In the genomic region with DNA sequence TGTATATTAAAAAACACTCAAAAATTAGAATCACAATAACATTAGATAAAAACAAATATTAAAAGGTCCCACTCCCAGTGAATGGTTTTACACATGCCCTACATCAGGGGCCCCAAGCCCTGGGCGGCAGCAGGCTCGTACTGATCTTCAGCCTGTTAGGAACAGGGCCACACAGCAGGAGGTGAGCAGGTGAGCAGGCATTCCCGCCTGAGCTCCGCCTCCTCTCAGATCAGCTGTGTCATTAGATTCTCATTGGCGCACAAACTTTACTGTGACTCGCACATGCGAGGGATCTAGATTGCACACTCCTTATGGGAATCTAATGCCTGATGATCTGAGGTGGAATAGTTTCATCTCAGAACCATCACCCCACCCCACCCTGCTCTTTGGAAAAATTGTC, we compare ENCODE assay signal across 13 cellular contexts.
DNase-seq lines count a peak whose midpoint lies in the region; ATAC-seq and TF ChIP-seq lines count a peak whose summit lies in the region.
"Had no signal": no experiment of that assay in that cellular context is flagged by ENCODE, and none has a peak within 500 bp of the region (broad histone marks: within the 10 kb centered on the region; RNA-seq: fewer than 3 reads in every experiment).

No MANE protein-coding gene starts in this region.

- H3K27ac ChIP-seq in esophagus (ENCODE audit: low read depth in 2 of 2, low read length in 1 of 2) (peak overlapping the region; percentile 69 to 84), tibial nerve (peak overlapping the region in 3 of 4 donors; percentile 28 to 95 (median 83)), uterus (peak overlapping the region in 1 of 2 donors; percentile 23)

- no peak for TF ChIP-seq EP300 in tibial nerve (IDR thresholded peaks at IDR 0.05)

- no peak for ATAC-seq in activated naive CD4-positive, alpha-beta T cell treated with anti-CD3 and anti-CD28 coated beads, Interleukin-2, amount 50 U/mL, for 72 hours
- no peak for ATAC-seq in Right ventricle myocardium inferior
- ATAC-seq in HG03280 (IDR thresholded peaks at IDR 0.05; ENCODE audit: unreplicated experiment), result no peak
- ATAC-seq: T-cell had no signal

- H3K4me1 ChIP-seq in esophagus (ENCODE audit: control insufficient read depth in 2 of 2, insufficient read depth in 2 of 2, low read length in 1 of 2) (peaks cover 2 to 4% of the 10 kb centered on the region in 2 donors), tibial nerve (peaks cover 0 to 19% (median 2%) of the 10 kb centered on the region in 4 donors), uterus (peaks cover 0 to 3% of the 10 kb centered on the region in 2 donors)

- H3K9me3 Mint-ChIP-seq in activated naive CD4-positive, alpha-beta T cell treated with anti-CD3 and anti-CD28 coated beads, Interleukin-2, amount 50 U/mL, for 72 hours, result no peaks in the 10 kb centered on the region
- H3K9me3 Mint-ChIP-seq: T-cell had no signal

- peaks cover 0 to 57% of the 10 kb centered on the region in 2 donors for H3K36me3 Mint-ChIP-seq in activated naive CD4-positive, alpha-beta T cell treated with anti-CD3 and anti-CD28 coated beads, Interleukin-2, amount 50 U/mL, for 72 hours

- H3K27me3 ChIP-seq in esophagus (ENCODE audit: control insufficient read depth in 1 of 2, insufficient read depth in 2 of 2, low read length in 2 of 2) (no peaks in the 10 kb centered on the region), tibial nerve (no peaks in the 10 kb centered on the region), uterus (no peaks in the 10 kb centered on the region)

- no peak for TF ChIP-seq POLR2A in tibial nerve (IDR thresholded peaks at IDR 0.05)
- no peak for TF ChIP-seq POLR2A in uterus (IDR thresholded peaks at IDR 0.05)

- H3K27ac Mint-ChIP-seq in activated naive CD4-positive, alpha-beta T cell treated with anti-CD3 and anti-CD28 coated beads, Interleukin-2, amount 50 U/mL, for 72 hours, result peak overlapping the region; percentile 96 to 97

- H3K4me3 ChIP-seq in esophagus (ENCODE audit: low read depth in 1 of 2, low read length in 2 of 2), result no peak overlapping the region
- H3K4me3 ChIP-seq in tibial nerve, result no peak overlapping the region
- H3K4me3 ChIP-seq in uterus, result no peak overlapping the region

- intact Hi-C loops in uterus (cut with DNase I; ENCODE audit: low total_unique reads) (no loop called here), Right ventricle myocardium inferior (cut with DNase I) (loop anchor here (10.0 kb wide), 1 partner anchor 125 kb away; no protein-coding TSS in a partner anchor)

- H3K9me3 ChIP-seq in esophagus (ENCODE audit: control insufficient read depth in 2 of 2, insufficient read depth in 1 of 2, low read depth in 1 of 2, low read length in 1 of 2) (no peaks in the 10 kb centered on the region), tibial nerve (no peaks in the 10 kb centered on the region), uterus (no peaks in the 10 kb centered on the region)

- TF ChIP-seq CTCF in tibial nerve (IDR thresholded peaks at IDR 0.05), result no peak
- no peak for TF ChIP-seq CTCF in uterus (IDR thresholded peaks at IDR 0.05)

- 84 to 86% methylated on average over 7 of the region's 7 CpGs for WGBS in esophagus, 2 donors
- WGBS in tibial nerve, 2 donors, result 88 to 96% methylated on average over 7 of the region's 7 CpGs

- peaks cover 3% of the 10 kb centered on the region in 2 donors for H3K36me3 ChIP-seq in esophagus (ENCODE audit: control insufficient read depth in 2 of 2, insufficient read depth in 2 of 2, low read length in 1 of 2)
- H3K36me3 ChIP-seq in tibial nerve, result peaks cover 0 to 33% (median 7%) of the 10 kb centered on the region in 3 donors
- H3K36me3 ChIP-seq in uterus, result no peaks in the 10 kb centered on the region

- DNase-seq in activated naive CD4-positive, alpha-beta T cell treated with anti-CD3 and anti-CD28 coated beads, Interleukin-2, amount 50 U/mL, for 72 hours (ENCODE audit: low spot score in 2 of 2), result no peak
- no peak for DNase-seq in activated naive CD4-positive, alpha-beta T cell (lab: John Stamatoyannopoulos, UW)
- peak; percentile 0 for DNase-seq in SW480 (ENCODE audit: low spot score)
- no peak for DNase-seq in tibial nerve (ENCODE audit: low spot score in 2 of 2)
- no peak for DNase-seq in uterus
- DNase-seq in Right ventricle myocardium inferior (ENCODE audit: missing footprints), result no peak
- DNase-seq: activated CD4-positive, alpha-beta T cell treated with anti-CD3 and anti-CD28 coated beads for 4 hours; cortex of kidney; NCI-H187; stimulated activated CD4-positive, alpha-beta T cell treated with anti-CD3 and anti-CD28 coated beads, Interleukin-2, amount 100 ng/mL, for 24 hours; T-cell had no signal
